In genomic region chr14:91737619-91738018, GRCh38 we compare ENCODE assay signal across 33 cellular contexts. TPM values are rescaled to one million over a fixed set of nuclear protein-coding genes. Genes with fewer than 3 reads are reported as not detected.
"Had no signal": no experiment of that assay in that cellular context is flagged by ENCODE, and none has a peak within 500 bp of the region (broad histone marks: within the 10 kb centered on the region; RNA-seq: fewer than 3 reads in every experiment).

No MANE protein-coding gene starts in this region.

- H3K4me3 ChIP-seq: body of pancreas, breast epithelium, Peyer's patch, SJCRH30, SK-N-MC had no signal

- DNase-seq: activated CD4-positive, alpha-beta T cell treated with anti-CD3 and anti-CD28 coated beads for 36 hours; activated CD4-positive, alpha-beta T cell treated with anti-CD3 and anti-CD28 coated beads, Interleukin-2, amount 10 ng/mL, durations not matched to agents 7 days and 5 days; activated CD4-positive, alpha-beta T cell treated with anti-CD3 and anti-CD28 coated beads, Interleukin-2, amount 50 U/mL, for 48 hours; activated CD8-positive, alpha-beta T cell treated with anti-CD3 and anti-CD28 coated beads, Interleukin-2, amount 10 ng/mL, durations not matched to agents 7 days and 5 days; activated gamma-delta T cell; activated naive CD4-positive, alpha-beta T cell treated with Interleukin-2 at 50 U/mL for 16 hours; activated naive CD8-positive, alpha-beta T cell treated with anti-CD3 and anti-CD28 coated beads, Interleukin-2, amount 10 ng/mL, durations not matched to agents 7 days and 5 days; activated T-cell treated with anti-CD3 and anti-CD28 coated beads, Interleukin-2, amount 50 U/mL, for 24 hours; body of pancreas; caudate nucleus; cerebellar nuclear complex; NCI-H1092 treated with DMSO at 0.1 percent for 48 hours; NCI-H1417; NCI-H146; NCI-H187; NCI-H2029 treated with DMSO at 0.1 percent for 48 hours; NCI-H2107; NCI-H2171; NCI-H510A; NCI-H526; NCI-H748 treated with DMSO at 0.1 percent for 48 hours; NK-92 treated with Interleukin-12 subunit alpha and Interleukin-12 subunit beta, amount 100 ng/mL, for 24 hours; PC-3; Peyer's patch; SHP77; SJCRH30; T1000 had no signal

- ATAC-seq: activated CD4-positive, alpha-beta T cell treated with anti-CD3 and anti-CD28 coated beads for 36 hours; activated CD4-positive, CD25-positive, alpha-beta regulatory T cell treated with anti-CD3 and anti-CD28 coated beads, Interleukin-2, amount 50 U/mL, for 24 hours; activated CD8-positive, alpha-beta T cell treated with anti-CD3 and anti-CD28 coated beads, Interleukin-2, amount 10 ng/mL, durations not matched to agents 7 days and 5 days; body of pancreas; PC-3 had no signal

- FAIRE-seq: astrocyte, TTC549 had no signal

RNA-seq across cellular contexts. Expression of gene CATSPERB, which starts 5.7 kb away (rescaled TPM):
- total RNA-seq: M059J, PC-3, SJCRH30 had no signal
